ENCODE assay signal across 11 cellular contexts in genomic region chr16:68707341-68708152, GRCh38. TPM values are rescaled to one million over a fixed set of nuclear protein-coding genes. Genes with fewer than 3 reads are reported as not detected.
DNase-seq lines count a peak whose midpoint lies in the region; FAIRE-seq and TF ChIP-seq lines count a peak whose summit lies in the region.
"Had no signal": no experiment of that assay in that cellular context is flagged by ENCODE, and none has a peak within 500 bp of the region (broad histone marks: within the 10 kb centered on the region; RNA-seq: fewer than 3 reads in every experiment).

No MANE protein-coding gene starts in this region.

- peak overlapping the region; percentile 44 for H3K4me2 ChIP-seq in keratinocyte (ENCODE audit: control insufficient read depth, extremely low read depth, insufficient read depth, low read depth, low read length)

- 56 to 61% methylated on average over 5 to 22 of the region's 27 CpGs for WGBS in transverse colon (ENCODE audit: low coverage in 1 of 2), 2 donors

- FAIRE-seq in keratinocyte (lab: Jason Lieb, UNC), result peak; percentile 72

- no peaks in the 10 kb centered on the region for H3K9me3 ChIP-seq in keratinocyte (ENCODE audit: control insufficient read depth, low read depth, low read length)
- H3K9me3 ChIP-seq in transverse colon, result no peaks in the 10 kb centered on the region

- H3K27me3 ChIP-seq in keratinocyte (ENCODE audit: control insufficient read depth, extremely low read depth, insufficient read depth, low read length) (no peaks in the 10 kb centered on the region), transverse colon (no peaks in the 10 kb centered on the region)

- no peak overlapping the region for H2AFZ ChIP-seq in keratinocyte (ENCODE audit: control insufficient read depth, low read length)

- no peak for TF ChIP-seq POLR2A in transverse colon (IDR thresholded peaks at IDR 0.05)

- peak; percentile 23 for TF ChIP-seq CTCF in astrocyte of the spinal cord (IDR thresholded peaks at IDR 0.05; ENCODE audit: low read depth, low read length)
- peak; percentile 42 to 63 (median 45) for TF ChIP-seq CTCF in keratinocyte (optimal IDR thresholded peaks at IDR 0.05 in 1 of 3, IDR thresholded peaks at IDR 0.05 in 1 of 3, conservative IDR thresholded peaks at IDR 0.05 in 1 of 3; ENCODE audit: extremely low read depth in 1 of 3, insufficient read depth in 2 of 3, low read length in 3 of 3)
- peak in 1 of 5 experiments; percentile 15 for TF ChIP-seq CTCF in transverse colon (IDR thresholded peaks at IDR 0.05)

- peaks cover 20% of the 10 kb centered on the region for H3K4me1 ChIP-seq in keratinocyte (ENCODE audit: control insufficient read depth, extremely low read depth, insufficient read depth, low read length)
- peaks cover 0 to 20% (median 6%) of the 10 kb centered on the region in 4 donors for H3K4me1 ChIP-seq in transverse colon

- DNase-seq in NCI-H748 (lab: John Stamatoyannopoulos, UW; ENCODE audit: unreplicated experiment), result peak; percentile 39
- no peak for DNase-seq in NCI-H748 treated with DMSO at 0.1 percent for 48 hours (lab: John Stamatoyannopoulos, UW)
- peak; percentile 41 for DNase-seq in astrocyte of the spinal cord (ENCODE audit: low read depth, low spot score)
- peak; percentile 89 for DNase-seq in keratinocyte (ENCODE audit: low read depth, low spot score)
- DNase-seq in transverse colon, result peak; percentile 87
- DNase-seq in OCI-M1 (lab: John Stamatoyannopoulos, UW), result no peak
- DNase-seq in RKO (ENCODE audit: low spot score), result no peak
- no peak for DNase-seq in T-helper 9 cell
- DNase-seq: NCI-H1092 treated with DMSO at 0.1 percent for 48 hours had no signal

- H3K9me1 ChIP-seq in keratinocyte (ENCODE audit: control insufficient read depth, extremely low read depth, insufficient read depth, low read length), result no peaks in the 10 kb centered on the region

- no peak overlapping the region for H3K4me3 ChIP-seq in astrocyte of the spinal cord (ENCODE audit: low read depth, low read length)
- H3K4me3 ChIP-seq in keratinocyte (ENCODE audit: control insufficient read depth in 2 of 3, extremely low read depth in 1 of 3, insufficient read depth in 2 of 3, low read depth in 1 of 3, low read length in 3 of 3), result peak overlapping the region in 1 of 3 experiments; percentile 0
- H3K4me3 ChIP-seq in transverse colon, result no peak overlapping the region

- H4K20me1 ChIP-seq in keratinocyte (ENCODE audit: control insufficient read depth, extremely low read depth, insufficient read depth, low read length), result no peaks in the 10 kb centered on the region

- TF ChIP-seq EP300 in transverse colon (IDR thresholded peaks at IDR 0.05; ENCODE audit: low read depth), result no peak

- in situ Hi-C loops in astrocyte of the spinal cord (cut with HindIII; ENCODE audit: low sequenced_read_pairs), result no loop called here
- in situ Hi-C loops in transverse colon (cut with MboI; ENCODE audit: low pct_ligation_motif_present in 1 of 4, low pct_unique_long_range_greater_than_20kb in 1 of 4, low sequenced_read_pairs in 3 of 4), result loop anchor here in 3 of 4 donors (10.0 kb wide), 2 partner anchors 87 to 97 kb away; no protein-coding TSS in a partner anchor

- H3K9ac ChIP-seq in keratinocyte (ENCODE audit: control insufficient read depth, extremely low read depth, insufficient read depth, low read length), result peak overlapping the region; percentile 45

- H3K79me2 ChIP-seq in keratinocyte (ENCODE audit: control insufficient read depth, insufficient read depth, low read length), result no peaks in the 10 kb centered on the region

- no peaks in the 10 kb centered on the region for H3K36me3 ChIP-seq in keratinocyte (ENCODE audit: control insufficient read depth in 2 of 2, extremely low read depth in 1 of 2, insufficient read depth in 2 of 2, low read length in 2 of 2)
- H3K36me3 ChIP-seq in transverse colon, result no peaks in the 10 kb centered on the region

- H3K27ac ChIP-seq in keratinocyte (ENCODE audit: control insufficient read depth, insufficient read depth, low read length), result peak overlapping the region; percentile 55
- peak overlapping the region; percentile 63 to 77 (median 70) for H3K27ac ChIP-seq in transverse colon

- intact Hi-C loops in transverse colon (cut with DNase I; ENCODE audit: low total_unique reads), result loop anchor here (5.0 kb wide), 2 partner anchors 175 to 1030 kb away; no protein-coding TSS in a partner anchor

- dilution Hi-C loops in keratinocyte (cut with MboI; ENCODE audit: extremely low pct_ligation_motif_present, low sequenced_read_pairs), result no loop called here

RNA-seq across cellular contexts. Expression of gene CDH1, which starts 29.5 kb away (rescaled TPM):
- 247 to 378 TPM (median 285 TPM) in 3 replicates for polyA plus RNA-seq in keratinocyte
- 235 TPM for polyA plus RNA-seq in keratinocyte (2011; ENCODE audit: low read depth)
- polyA plus RNA-seq in keratinocyte (2011; cell fraction: cytosol; rRNA removed), result 72.2 and 103 TPM in 2 replicates
- 746 and 761 TPM in 2 replicates for polyA plus RNA-seq in keratinocyte (2011; cell fraction: nucleus; rRNA removed)
- polyA plus RNA-seq in keratinocyte (2012; ENCODE audit: low replicate concordance), result 259 and 286 TPM in 2 replicates
- polyA minus RNA-seq in keratinocyte, result 372 to 655 TPM (median 505 TPM) in 3 replicates
- 399 TPM for polyA minus RNA-seq in keratinocyte (2011; cell fraction: cytosol; rRNA and poly(A)+ RNA removed)
- polyA minus RNA-seq in keratinocyte (2011; cell fraction: nucleus; rRNA and poly(A)+ RNA removed), result 732 and 1,291 TPM in 2 replicates
- total RNA-seq in transverse colon, result 100 to 1,000 TPM; 190 to 551 (median 434) TPM
- total RNA-seq: activated CD8-positive, alpha-beta memory T cell treated with anti-CD3 and anti-CD28 coated beads for 36 hours; glomerular endothelial cell had no signal

Comparison
In these comparisons a context has a peak if more than half of its experiments do, and no peak if none do; other contexts are left out.
1. DNase-seq: peak in NCI-H748 (single experiment), astrocyte of the spinal cord (single experiment), keratinocyte (single experiment) and transverse colon (single experiment); none in NCI-H748 treated with DMSO at 0.1 percent for 48 hours (single experiment), OCI-M1 (single experiment), RKO (single experiment) and T-helper 9 cell (single experiment).